1 cellular context compared by ENCODE assay signal in genomic region chr3:53250881-53251605, GRCh38.
TF ChIP-seq lines count a peak whose summit lies in the region.

No MANE protein-coding gene starts in this region.

TF ChIP-seq in HCT116, 20 proteins besides CTCF, POLR2A, EP300 and RAD21 (continued from another document):
- TF ChIP-seq ZBTB33 (IDR thresholded peaks at IDR 0.05; ENCODE audit: extremely low read depth, insufficient replicate concordance, low read length) (no peak), POLR2AphosphoS5 (IDR thresholded peaks at IDR 0.05; ENCODE audit: low read depth, low read length) (no peak), YY1 (IDR thresholded peaks at IDR 0.05; ENCODE audit: extremely low read depth, insufficient replicate concordance, low read depth, low read length) (no peak), ZFX (IDR thresholded peaks at IDR 0.05) (no peak), SRF (IDR thresholded peaks at IDR 0.05; ENCODE audit: low read depth) (no peak), MAX (IDR thresholded peaks at IDR 0.05) (no peak), ATF3 (IDR thresholded peaks at IDR 0.05) (no peak), FOSL1 (IDR thresholded peaks at IDR 0.05; ENCODE audit: low read depth) (no peak), EZH2 (IDR thresholded peaks at IDR 0.05) (no peak), ZNF274 (IDR thresholded peaks at IDR 0.05; ENCODE audit: low read depth, low read length) (no peak), TCF7L2 (IDR thresholded peaks at IDR 0.05; ENCODE audit: borderline replicate concordance, extremely low read depth, insufficient read depth, insufficient read length) (no peak), EZH2phosphoT487 (IDR thresholded peaks at IDR 0.05; ENCODE audit: borderline replicate concordance) (no peak)
